Comparison of ENCODE assay signal across 24 cellular contexts in the genomic region with DNA sequence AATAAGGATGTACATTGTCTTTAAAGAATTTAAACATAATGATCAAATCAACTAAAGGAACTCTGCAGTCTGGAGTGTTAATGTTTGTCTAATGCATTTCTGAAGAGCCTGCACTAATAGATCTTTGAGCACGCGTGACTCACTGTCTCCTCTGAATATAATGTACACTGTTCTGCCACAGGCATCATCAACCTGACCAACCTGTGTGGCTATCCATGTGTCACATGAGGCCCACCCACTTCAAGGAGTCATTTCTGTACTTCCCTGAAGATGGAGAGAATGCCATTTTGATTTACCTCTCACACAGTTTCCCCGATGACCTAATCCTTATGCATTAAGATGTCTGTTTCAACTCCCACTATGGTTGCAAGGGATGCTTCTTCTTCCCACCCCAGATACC.
"Had no signal": no experiment of that assay in that cellular context is flagged by ENCODE, and none has a peak within 500 bp of the region (broad histone marks: within the 10 kb centered on the region; RNA-seq: fewer than 3 reads in every experiment).

No MANE protein-coding gene starts in this region.

- H3K4me1 ChIP-seq: colonic mucosa, heart right ventricle, uterus had no signal

- H3K36me3 ChIP-seq: cardiac muscle cell, colonic mucosa, heart right ventricle, neutrophil, uterus had no signal

- ATAC-seq: effector memory CD8-positive, alpha-beta T cell; heart right ventricle; left ventricle myocardium superior; sciatic nerve; stimulated activated memory B cell treated with anti-CD40 and anti-IgM and Interleukin-4, amounts not matched to agents 10 μg/mL and 1 μg/mL and 100 μg/mL, for 72 hours; stimulated activated naive CD8-positive, alpha-beta T cell treated with anti-CD3 and anti-CD28 coated beads, Interleukin-15, amount 100 ng/mL, for 72 hours; WTC11 had no signal

- H3K27ac ChIP-seq: cardiac muscle cell, colonic mucosa, heart right ventricle, neutrophil, uterus had no signal

- FAIRE-seq: small intestine had no signal

- H3K9me3 ChIP-seq: colonic mucosa, heart right ventricle, neutrophil, uterus had no signal

- DNase-seq: activated CD4-positive, alpha-beta memory T cell treated with anti-CD3 and anti-CD28 coated beads, Interleukin-2, amount 10 ng/mL, durations not matched to agents 7 days and 5 days; activated CD4-positive, alpha-beta T cell treated with anti-CD3 and anti-CD28 coated beads for 1 hour; activated CD4-positive, alpha-beta T cell treated with anti-CD3 and anti-CD28 coated beads, Interleukin-2, amount 10 ng/mL, durations not matched to agents 7 days and 5 days; activated naive CD4-positive, alpha-beta T cell; activated T-cell treated with anti-CD3 and anti-CD28 coated beads, Interleukin-2, amount 50 U/mL, for 48 hours; cerebellar nuclear complex; colonic mucosa; effector memory CD8-positive, alpha-beta T cell; heart right ventricle; left ventricle myocardium superior; naive B cell; nephron progenitor cell; retina; small intestine; stimulated activated CD4-positive, alpha-beta T cell treated with anti-CD3 and anti-CD28 coated beads, Interleukin-4, amount 100 ng/mL, for 24 hours; stimulated activated naive CD8-positive, alpha-beta T cell treated with anti-CD3 and anti-CD28 coated beads, Interleukin-15, amount 100 ng/mL, for 72 hours; substantia nigra; T-helper 2 cell; uterus had no signal

- H3K4me3 ChIP-seq: cardiac muscle cell, colonic mucosa, heart right ventricle, uterus had no signal

- H3K27me3 ChIP-seq: cardiac muscle cell, colonic mucosa, heart right ventricle, neutrophil, uterus had no signal
